In genomic region chr17:77137886-77138285, GRCh38 we compare ENCODE assay signal across 8 cellular contexts. TPM values are rescaled to one million over a fixed set of nuclear protein-coding genes. Genes with fewer than 3 reads are reported as not detected.
DNase-seq lines count a peak whose midpoint lies in the region; ATAC-seq and TF ChIP-seq lines count a peak whose summit lies in the region.
"Not testable (repeated sequence)": the region's sequence is repeated elsewhere in the genome, so short reads cannot be mapped to it uniquely, and the experiment has no call there.

No MANE protein-coding gene starts in this region.

- not testable (repeated sequence) for H3K27me3 Mint-ChIP-seq in Caco-2 (ENCODE audit: insufficient read depth, unreplicated experiment); activated T-helper 1 cell treated with anti-CD3 and anti-CD28 coated beads, Interleukin-12 subunit alpha, Interleukin-12 subunit beta, Interleukin-2, Interleukin-4 antibody, amounts not matched to agents 30 ng/mL and 10 ng/mL and 1 ng/mL, durations not matched to agents 14 hours and 24 hours and 36 hours (ENCODE audit: insufficient read depth)

- ATAC-seq in psoas muscle = not testable (repeated sequence)

- DNase-seq in Caco-2; hepatocyte (ENCODE audit: low spot score): not testable (repeated sequence)
- peak; percentile 62 for DNase-seq in NCI-H460 (ENCODE audit: extremely low read depth, low read depth)
- peak; percentile 59 for DNase-seq in activated CD4-positive, CD25-positive, alpha-beta regulatory T cell treated with anti-CD3 and anti-CD28 coated beads, Interleukin-2, amount 50 U/mL, for 72 hours
- peak; percentile 25 for DNase-seq in activated T-helper 1 cell treated with anti-CD3 and anti-CD28 coated beads, Interleukin-12 subunit alpha, Interleukin-12 subunit beta, Interleukin-2, Interleukin-4 antibody, amounts not matched to agents 30 ng/mL and 10 ng/mL and 1 ng/mL, durations not matched to agents 14 hours and 24 hours and 36 hours (ENCODE audit: low spot score)
- DNase-seq in choroid plexus epithelial cell (ENCODE audit: low read depth) = peak; percentile 76
- DNase-seq in psoas muscle = peak; percentile 49 to 72
- DNase-seq in stimulated activated naive CD4-positive, alpha-beta T cell treated with Interleukin-2 at 50 U/mL for 16 hours (lab: John Stamatoyannopoulos, UW) = peak; percentile 24

- H3K4me3 Mint-ChIP-seq in Caco-2 (ENCODE audit: unreplicated experiment) = not testable (repeated sequence)
- peak overlapping the region; percentile 59 for H3K4me3 Mint-ChIP-seq in activated T-helper 1 cell treated with anti-CD3 and anti-CD28 coated beads, Interleukin-12 subunit alpha, Interleukin-12 subunit beta, Interleukin-2, Interleukin-4 antibody, amounts not matched to agents 30 ng/mL and 10 ng/mL and 1 ng/mL, durations not matched to agents 14 hours and 24 hours and 36 hours

- peaks cover 15% of the 10 kb centered on the region for H3K36me3 Mint-ChIP-seq in Caco-2 (ENCODE audit: insufficient read depth, unreplicated experiment)
- peaks cover 23% of the 10 kb centered on the region for H3K36me3 Mint-ChIP-seq in activated T-helper 1 cell treated with anti-CD3 and anti-CD28 coated beads, Interleukin-12 subunit alpha, Interleukin-12 subunit beta, Interleukin-2, Interleukin-4 antibody, amounts not matched to agents 30 ng/mL and 10 ng/mL and 1 ng/mL, durations not matched to agents 14 hours and 24 hours and 36 hours (ENCODE audit: low read depth)

- H3K27ac Mint-ChIP-seq in Caco-2 (ENCODE audit: unreplicated experiment) = peak overlapping the region; percentile 10
- H3K27ac Mint-ChIP-seq in activated T-helper 1 cell treated with anti-CD3 and anti-CD28 coated beads, Interleukin-12 subunit alpha, Interleukin-12 subunit beta, Interleukin-2, Interleukin-4 antibody, amounts not matched to agents 30 ng/mL and 10 ng/mL and 1 ng/mL, durations not matched to agents 14 hours and 24 hours and 36 hours = peak overlapping the region; percentile 67

- H3K9me3 ChIP-seq in Caco-2; hepatocyte (ENCODE audit: low read depth); psoas muscle: not testable (repeated sequence)

- peaks cover 17% of the 10 kb centered on the region for H3K79me2 ChIP-seq in hepatocyte

- not testable (repeated sequence) for H3K4me1 Mint-ChIP-seq in Caco-2 (ENCODE audit: low read depth, unreplicated experiment)
- H3K4me1 Mint-ChIP-seq in activated T-helper 1 cell treated with anti-CD3 and anti-CD28 coated beads, Interleukin-12 subunit alpha, Interleukin-12 subunit beta, Interleukin-2, Interleukin-4 antibody, amounts not matched to agents 30 ng/mL and 10 ng/mL and 1 ng/mL, durations not matched to agents 14 hours and 24 hours and 36 hours (ENCODE audit: low read depth) = peaks cover 52% of the 10 kb centered on the region

- H3K4me1 ChIP-seq in Caco-2 (peaks cover 12% of the 10 kb centered on the region), hepatocyte (ENCODE audit: insufficient read depth) (peaks cover 13% of the 10 kb centered on the region), psoas muscle (peaks cover 17% of the 10 kb centered on the region)

- H3K4me2 ChIP-seq in hepatocyte = not testable (repeated sequence)

- H4K20me1 ChIP-seq in hepatocyte (ENCODE audit: insufficient read depth, poor library complexity, severe bottlenecking) = not testable (repeated sequence)

- not testable (repeated sequence) for H2AFZ ChIP-seq in hepatocyte

- H3K27ac ChIP-seq in hepatocyte (peak overlapping the region; percentile 34), psoas muscle (peak overlapping the region; percentile 55)

- H3K36me3 ChIP-seq in Caco-2 (ENCODE audit: control insufficient read depth, insufficient read depth, low read length); hepatocyte (replicated peaks; ENCODE audit: insufficient read depth, low read depth); psoas muscle (ENCODE audit: insufficient read depth in 1 of 2, low read depth in 1 of 2): not testable (repeated sequence)

- intact Hi-C loops in Caco-2 (cut with micrococcal nuclease; ENCODE audit: unreplicated experiment); activated T-helper 1 cell treated with anti-CD3 and anti-CD28 coated beads, Interleukin-12 subunit alpha, Interleukin-12 subunit beta, Interleukin-2, Interleukin-4 antibody, amounts not matched to agents 30 ng/mL and 10 ng/mL and 1 ng/mL, durations not matched to agents 14 hours and 24 hours and 36 hours (cut with micrococcal nuclease): not testable (repeated sequence)
- intact Hi-C loops in psoas muscle (cut with DNase I) = loop anchor here in 1 of 2 donors (5.0 kb wide), 1 partner anchor 41 kb away; no protein-coding TSS in a partner anchor

- H3K4me3 ChIP-seq in Caco-2 (ENCODE audit: low read depth, low read length); choroid plexus epithelial cell (ENCODE audit: low read depth, low read length); hepatocyte; psoas muscle: not testable (repeated sequence)

- 52% methylated on average over 3 of the region's 3 CpGs for WGBS in hepatocyte (ENCODE audit: low lambda C conversion rate, missing lambda C conversion rate)
- WGBS in psoas muscle, 3 donors = 51 to 67% (median 56%) methylated on average over 3 of the region's 3 CpGs

- CTCF ChIA-PET in Caco-2 (lab: Charles Lee) = not testable (repeated sequence)

- BruUV-seq in Caco-2 (replicated peaks; lab: Mats Ljungman, UMichigan) = not testable (repeated sequence)

- not testable (repeated sequence) for H3K9me3 Mint-ChIP-seq in Caco-2 (ENCODE audit: unreplicated experiment)
- H3K9me3 Mint-ChIP-seq in activated T-helper 1 cell treated with anti-CD3 and anti-CD28 coated beads, Interleukin-12 subunit alpha, Interleukin-12 subunit beta, Interleukin-2, Interleukin-4 antibody, amounts not matched to agents 30 ng/mL and 10 ng/mL and 1 ng/mL, durations not matched to agents 14 hours and 24 hours and 36 hours = peaks cover 25% of the 10 kb centered on the region

- not testable (repeated sequence) for H3K27me3 ChIP-seq in Caco-2 (replicated peaks; ENCODE audit: control insufficient read depth, insufficient read depth, low read length); hepatocyte; psoas muscle (ENCODE audit: insufficient read depth in 3 of 3, low read length in 2 of 3)

- H3K9me2 ChIP-seq in hepatocyte (replicated peaks; ENCODE audit: insufficient read depth) = not testable (repeated sequence)

- not testable (repeated sequence) for TF ChIP-seq CTCF in Caco-2 (IDR thresholded peaks at IDR 0.05; ENCODE audit: insufficient read depth in 1 of 2, low read depth in 1 of 2, low read length in 1 of 2, severe bottlenecking in 1 of 2, unreplicated experiment in 1 of 2); choroid plexus epithelial cell (conservative IDR thresholded peaks at IDR 0.05; ENCODE audit: low read depth, low read length); hepatocyte (IDR thresholded peaks at IDR 0.05; ENCODE audit: poor library complexity); psoas muscle (IDR thresholded peaks at IDR 0.05)

- POLR2A ChIA-PET in Caco-2 (lab: Charles Lee) = not testable (repeated sequence)

RNA-seq across cellular contexts. Expression of gene SEC14L1, which starts 2.9 kb away (rescaled TPM):
- total RNA-seq in Caco-2 (2022) (92.0 and 96.1 TPM in 2 replicates), hepatocyte (35.3 and 52.9 TPM in 2 replicates), psoas muscle (10 to 100 TPM; 68.7 to 98.9 (median 73.0) TPM)
- 15.2 and 18.8 TPM in 2 replicates for total RNA-seq in NCI-H460 (2014; rRNA removed; shearing (Covaris generic))
- 8.1 and 12.1 TPM in 2 replicates for polyA plus RNA-seq in NCI-H460 (2014; cell fraction: nucleus; rRNA removed)
- 77.6 and 81.9 TPM in 2 replicates for total RNA-seq in activated T-helper 1 cell treated with anti-CD3 and anti-CD28 coated beads, Interleukin-12 subunit alpha, Interleukin-12 subunit beta, Interleukin-2, Interleukin-4 antibody, amounts not matched to agents 30 ng/mL and 10 ng/mL and 1 ng/mL, durations not matched to agents 14 hours and 24 hours and 36 hours
- polyA plus RNA-seq in hepatocyte (70.8 and 71.4 TPM in 2 replicates), psoas muscle (10 to 100 TPM; 38.6 to 84.2 (median 43.2) TPM)
